ENCODE assay signal across 16 cellular contexts in the genomic region with DNA sequence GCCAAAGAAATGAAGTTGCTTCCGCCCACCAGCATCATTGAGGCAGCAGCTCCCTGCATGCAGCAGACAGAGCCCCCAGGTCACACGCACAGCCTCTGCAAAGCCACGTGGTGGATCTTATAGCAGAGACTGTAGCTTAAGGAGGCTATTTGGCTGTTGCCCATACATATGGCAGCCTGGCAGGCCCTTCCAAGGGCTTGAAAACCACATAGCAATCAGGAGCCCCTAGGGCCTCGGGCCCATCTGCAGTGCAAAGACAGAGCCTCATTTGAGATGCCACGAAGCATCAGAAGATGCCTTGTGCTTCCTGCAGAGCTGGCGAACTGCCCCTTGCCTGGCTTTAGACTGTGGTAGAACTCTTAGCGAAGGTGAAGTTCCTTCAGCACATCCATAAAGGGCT.
A peak's percentile ranks its signal among the peaks of the same experiment; 100 is the strongest.
DNase-seq lines count a peak whose midpoint lies in the region; ATAC-seq and TF ChIP-seq lines count a peak whose summit lies in the region.
"Had no signal": no experiment of that assay in that cellular context is flagged by ENCODE, and none has a peak within 500 bp of the region (broad histone marks: within the 10 kb centered on the region; RNA-seq: fewer than 3 reads in every experiment).

No MANE protein-coding gene starts in this region.

- 68% methylated on average over 5 of the region's 7 CpGs for WGBS in suprapubic skin

- H3K9me3 ChIP-seq in suprapubic skin, result no peaks in the 10 kb centered on the region
- H3K9me3 ChIP-seq: HAP-1 had no signal

- no peaks in the 10 kb centered on the region for H3K27me3 ChIP-seq in suprapubic skin

- no peak for DNase-seq in stimulated activated naive CD8-positive, alpha-beta T cell treated with anti-CD3 and anti-CD28 coated beads, Interleukin-15, amount 100 ng/mL, for 72 hours
- no peak for DNase-seq in stimulated activated naive CD8-positive, alpha-beta T cell treated with anti-CD3 and anti-CD28 coated beads, Interleukin-15, Interleukin-2, amounts not matched to agents 100 U/mL and 50 U/mL, for 24 hours
- DNase-seq in NCI-H446 treated with DMSO at 0.1 percent for 48 hours (lab: John Stamatoyannopoulos, UW) (peak; percentile 28), suprapubic skin (ENCODE audit: low spot score in 2 of 2) (peak; percentile 20 to 54), chondrocyte (ENCODE audit: low spot score) (no peak)
- DNase-seq: C1 segment of cervical spinal cord; Calu3; CD4-positive, alpha-beta memory T cell; COR-L47; DMS53; DMS79 treated with DMSO at 0.1 percent for 48 hours; GF-D8; GOT3; HFFc6 had no signal

- no peaks in the 10 kb centered on the region for H3K36me3 ChIP-seq in suprapubic skin
- H3K36me3 ChIP-seq: HAP-1 had no signal

- H3K4me1 Mint-ChIP-seq in stimulated activated naive CD8-positive, alpha-beta T cell treated with anti-CD3 and anti-CD28 coated beads, Interleukin-15, amount 100 ng/mL, for 72 hours, result no peaks in the 10 kb centered on the region
- H3K4me1 Mint-ChIP-seq in chondrocyte (ENCODE audit: low read depth), result no peaks in the 10 kb centered on the region
- H3K4me1 Mint-ChIP-seq: CD4-positive, alpha-beta memory T cell had no signal

- TF ChIP-seq EP300 in suprapubic skin (IDR thresholded peaks at IDR 0.05), result no peak

- H3K36me3 Mint-ChIP-seq in chondrocyte (ENCODE audit: low read depth), result no peaks in the 10 kb centered on the region

- TF ChIP-seq CTCF in suprapubic skin (IDR thresholded peaks at IDR 0.05) (no peak), chondrocyte (IDR thresholded peaks at IDR 0.05) (no peak)

- no peak overlapping the region for H3K27ac ChIP-seq in suprapubic skin

- no peaks in the 10 kb centered on the region for H3K9me3 Mint-ChIP-seq in stimulated activated naive CD8-positive, alpha-beta T cell treated with anti-CD3 and anti-CD28 coated beads, Interleukin-15, amount 100 ng/mL, for 72 hours
- H3K9me3 Mint-ChIP-seq in chondrocyte (ENCODE audit: low read depth), result peaks cover 6% of the 10 kb centered on the region
- H3K9me3 Mint-ChIP-seq: CD4-positive, alpha-beta memory T cell had no signal

- ATAC-seq in stimulated activated naive CD8-positive, alpha-beta T cell treated with anti-CD3 and anti-CD28 coated beads, Interleukin-15, amount 100 ng/mL, for 72 hours, result peak; percentile 5
- ATAC-seq in stimulated activated naive CD8-positive, alpha-beta T cell treated with anti-CD3 and anti-CD28 coated beads, Interleukin-15, Interleukin-2, amounts not matched to agents 100 U/mL and 50 U/mL, for 24 hours, result no peak
- ATAC-seq in HG02798 (IDR thresholded peaks at IDR 0.05; ENCODE audit: poor library complexity, unreplicated experiment), result no peak

- peak overlapping the region in 1 of 2 donors; percentile 77 for H3K27ac Mint-ChIP-seq in stimulated activated naive CD8-positive, alpha-beta T cell treated with anti-CD3 and anti-CD28 coated beads, Interleukin-15, amount 100 ng/mL, for 72 hours
- no peak overlapping the region for H3K27ac Mint-ChIP-seq in chondrocyte (ENCODE audit: unreplicated experiment)
- H3K27ac Mint-ChIP-seq: HFFc6 had no signal

- no peak for TF ChIP-seq POLR2A in suprapubic skin (IDR thresholded peaks at IDR 0.05)

- H3K27me3 Mint-ChIP-seq in stimulated activated naive CD8-positive, alpha-beta T cell treated with anti-CD3 and anti-CD28 coated beads, Interleukin-15, amount 100 ng/mL, for 72 hours, result peaks cover 57% of the 10 kb centered on the region
- H3K27me3 Mint-ChIP-seq in chondrocyte (ENCODE audit: low read depth), result peaks cover 2% of the 10 kb centered on the region

- H3K4me3 ChIP-seq in suprapubic skin, result no peak overlapping the region
- H3K4me3 ChIP-seq: HAP-1 had no signal

- no peaks in the 10 kb centered on the region for H3K4me1 ChIP-seq in suprapubic skin

- no peak overlapping the region for H3K4me3 Mint-ChIP-seq in stimulated activated naive CD8-positive, alpha-beta T cell treated with anti-CD3 and anti-CD28 coated beads, Interleukin-15, amount 100 ng/mL, for 72 hours
- H3K4me3 Mint-ChIP-seq in chondrocyte (ENCODE audit: unreplicated experiment), result no peak overlapping the region
- H3K4me3 Mint-ChIP-seq: CD4-positive, alpha-beta memory T cell; HFFc6 had no signal

Comparison
In these comparisons a context has a peak if more than half of its experiments do, and no peak if none do; other contexts are left out.
1. DNase-seq: peak in NCI-H446 treated with DMSO at 0.1 percent for 48 hours (single experiment) and suprapubic skin (2 of 2); none in stimulated activated naive CD8-positive, alpha-beta T cell treated with anti-CD3 and anti-CD28 coated beads, Interleukin-15, amount 100 ng/mL, for 72 hours (0 of 2), stimulated activated naive CD8-positive, alpha-beta T cell treated with anti-CD3 and anti-CD28 coated beads, Interleukin-15, Interleukin-2, amounts not matched to agents 100 U/mL and 50 U/mL, for 24 hours (single experiment) and chondrocyte (single experiment).